ENCODE assay signal across 14 cellular contexts in the genomic region with DNA sequence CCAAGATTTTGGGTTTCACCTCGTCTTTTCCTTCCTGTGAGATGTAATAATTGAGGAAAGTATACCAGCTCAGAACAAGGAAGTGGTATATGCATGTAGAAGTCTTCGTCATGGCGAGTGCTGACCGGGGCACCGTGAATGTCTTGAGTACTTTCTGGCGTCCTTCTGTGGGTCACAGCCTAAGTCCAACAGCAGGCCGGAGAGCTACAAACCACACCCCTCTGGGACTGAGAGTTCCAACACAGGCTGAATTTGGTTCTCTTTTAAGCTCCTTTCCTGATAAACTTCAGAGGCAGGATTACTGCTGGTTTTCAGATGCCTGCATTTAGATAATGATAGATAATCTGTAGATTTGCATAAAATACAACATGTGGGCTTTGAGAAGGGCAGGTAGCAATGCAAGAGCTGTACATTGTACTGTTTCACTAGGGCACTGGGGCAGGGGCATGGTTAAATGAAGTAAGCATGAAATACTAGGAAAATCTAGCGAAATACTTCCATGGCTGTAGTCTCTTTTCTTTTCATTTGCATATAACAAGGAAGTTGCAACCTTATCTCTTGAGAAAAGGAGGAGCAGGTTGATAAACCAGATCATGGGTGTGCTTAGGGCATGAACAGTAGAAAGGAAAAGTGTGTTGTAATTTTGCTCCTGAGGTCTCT. TPM values are rescaled to one million over a fixed set of nuclear protein-coding genes. Genes with fewer than 3 reads are reported as not detected.
DNase-seq lines count a peak whose midpoint lies in the region; ATAC-seq, FAIRE-seq and TF ChIP-seq lines count a peak whose summit lies in the region.
"Had no signal": no experiment of that assay in that cellular context is flagged by ENCODE, and none has a peak within 500 bp of the region (broad histone marks: within the 10 kb centered on the region; RNA-seq: fewer than 3 reads in every experiment).

ADTRP (minus strand) TSS at position 156 of the 660 bp plus-strand sequence; CDS start at position 112, 44 bp downstream.

- BruUV-seq in Caco-2 (replicated peaks; lab: Mats Ljungman, UMichigan), result no TSS peak

- CTCF ChIA-PET in Caco-2 (lab: Charles Lee), result interaction anchor here (1.0 kb wide), 1 partner anchor 12 kb away, joined by 3 read pairs; no protein-coding TSS in a partner anchor

- H3K27me3 ChIP-seq in Caco-2 (replicated peaks; ENCODE audit: control insufficient read depth, insufficient read depth, low read length) (no peaks in the 10 kb centered on the region), pancreas (no peaks in the 10 kb centered on the region)

- peaks cover 11% of the 10 kb centered on the region for H3K9me3 Mint-ChIP-seq in Caco-2 (ENCODE audit: unreplicated experiment)
- H3K9me3 Mint-ChIP-seq: central memory CD8-positive, alpha-beta T cell; naive thymus-derived CD8-positive, alpha-beta T cell had no signal

- H3K4me1 ChIP-seq in Caco-2, result peaks cover 20% of the 10 kb centered on the region
- H3K4me1 ChIP-seq in pancreas, result peaks cover 0 to 9% (median 0%) of the 10 kb centered on the region in 3 donors

- H3K9me3 ChIP-seq in Caco-2, result no peaks in the 10 kb centered on the region
- peaks cover 0 to 2% (median 0%) of the 10 kb centered on the region in 4 donors for H3K9me3 ChIP-seq in pancreas

- H3K27ac Mint-ChIP-seq in Caco-2 (ENCODE audit: unreplicated experiment), result peak within 1 kb of the TSS; percentile 33
- H3K27ac Mint-ChIP-seq: activated T-helper 2 cell treated with anti-CD3 and anti-CD28 coated beads, Interferon-gamma antibody, Interleukin-2, Interleukin-4, amounts not matched to agents 10 μg/mL and 5 μg/mL and 100 μg/mL, durations not matched to agents 14 hours and 24 hours and 36 hours had no signal

- intact Hi-C loops in Caco-2 (cut with micrococcal nuclease; ENCODE audit: unreplicated experiment), result no loop called here
- intact Hi-C loops in pancreas (cut with DNase I), result no loop called here

- peaks cover 18% of the 10 kb centered on the region for H3K4me1 Mint-ChIP-seq in Caco-2 (ENCODE audit: low read depth, unreplicated experiment)
- H3K4me1 Mint-ChIP-seq: central memory CD8-positive, alpha-beta T cell had no signal

- no peak within 1 kb of the TSS for H3K27ac ChIP-seq in pancreas

- FAIRE-seq in pancreas (lab: Jason Lieb, UNC), result no peak

- TF ChIP-seq CTCF in Caco-2 (IDR thresholded peaks at IDR 0.05; ENCODE audit: insufficient read depth in 1 of 2, low read depth in 1 of 2, low read length in 1 of 2, severe bottlenecking in 1 of 2, unreplicated experiment in 1 of 2) (no peak), fibroblast of villous mesenchyme (IDR thresholded peaks at IDR 0.05; ENCODE audit: insufficient read depth, low read depth, low read length) (no peak), pancreas (IDR thresholded peaks at IDR 0.05) (no peak)

- DNase-seq in Caco-2 (peak; percentile 36 to 55), NCI-H526 treated with DMSO at 0.1 percent for 48 hours (lab: John Stamatoyannopoulos, UW) (peak; percentile 78), fibroblast of villous mesenchyme (ENCODE audit: low read depth) (peak; percentile 46), pancreas (no peak), NCI-H2029 (lab: John Stamatoyannopoulos, UW) (no peak), putamen (ENCODE audit: low spot score) (no peak)
- DNase-seq: activated CD4-positive, CD25-positive, alpha-beta regulatory T cell; naive thymus-derived CD8-positive, alpha-beta T cell; NCI-H1436 treated with DMSO at 0.1 percent for 48 hours; stimulated activated CD4-positive, alpha-beta T cell treated with anti-CD3 and anti-CD28 coated beads, Interleukin-15, amount 100 ng/mL, for 24 hours had no signal

- no peaks in the 10 kb centered on the region for H3K27me3 Mint-ChIP-seq in Caco-2 (ENCODE audit: insufficient read depth, unreplicated experiment)
- H3K27me3 Mint-ChIP-seq: naive thymus-derived CD8-positive, alpha-beta T cell had no signal

- POLR2A ChIA-PET in Caco-2 (lab: Charles Lee), result no interaction called here

- H3K4me3 Mint-ChIP-seq in Caco-2 (ENCODE audit: unreplicated experiment), result peak within 1 kb of the TSS; percentile 5
- H3K4me3 Mint-ChIP-seq: central memory CD8-positive, alpha-beta T cell had no signal

- ATAC-seq in pancreas (peak in 3 of 4 donors; percentile 44 to 61 (median 44)), GM18858 (IDR thresholded peaks at IDR 0.05; ENCODE audit: unreplicated experiment) (no peak), GM18868 (IDR thresholded peaks at IDR 0.05; ENCODE audit: unreplicated experiment) (no peak)
- ATAC-seq: naive thymus-derived CD8-positive, alpha-beta T cell had no signal

- 86 to 89% methylated on average over 8 of the region's 8 CpGs for WGBS in pancreas, 2 donors

- H3K4me3 ChIP-seq in Caco-2 (ENCODE audit: low read depth, low read length) (no peak within 1 kb of the TSS), fibroblast of villous mesenchyme (ENCODE audit: low read depth, low read length) (no peak within 1 kb of the TSS), pancreas (no peak within 1 kb of the TSS)

- H3K36me3 Mint-ChIP-seq in Caco-2 (ENCODE audit: insufficient read depth, unreplicated experiment), result peaks cover 5% of the 10 kb centered on the region
- H3K36me3 Mint-ChIP-seq: naive thymus-derived CD8-positive, alpha-beta T cell had no signal

- H3K36me3 ChIP-seq in Caco-2 (ENCODE audit: control insufficient read depth, insufficient read depth, low read length) (no peaks in the 10 kb centered on the region), pancreas (no peaks in the 10 kb centered on the region)

RNA-seq across cellular contexts. Expression of gene ADTRP, which starts in this region (rescaled TPM):
- 3.0 and 5.2 TPM in 2 replicates for total RNA-seq in Caco-2 (2022)
- total RNA-seq in fibroblast of villous mesenchyme, result 1.3 TPM in 2 replicates
- under 1 TPM in 4 of 6 donors, not detected in 2; 0.09 to 0.44 (median 0.18) TPM for total RNA-seq in pancreas
- under 1 TPM in 1 of 2 donors, not detected in 1; 0.34 TPM for polyA plus RNA-seq in pancreas

Comparison
In these comparisons a context has a peak if more than half of its experiments do, and no peak if none do; other contexts are left out.
1. Peak in ATAC-seq in pancreas; RNA of the gene not detected or under 1 TPM.
2. DNase-seq: peak in Caco-2 (2 of 2), NCI-H526 treated with DMSO at 0.1 percent for 48 hours (single experiment) and fibroblast of villous mesenchyme (single experiment); none in pancreas (0 of 6), NCI-H2029 (single experiment) and putamen (single experiment).